Comparison of ENCODE assay signal across 8 cellular contexts in the genomic region with DNA sequence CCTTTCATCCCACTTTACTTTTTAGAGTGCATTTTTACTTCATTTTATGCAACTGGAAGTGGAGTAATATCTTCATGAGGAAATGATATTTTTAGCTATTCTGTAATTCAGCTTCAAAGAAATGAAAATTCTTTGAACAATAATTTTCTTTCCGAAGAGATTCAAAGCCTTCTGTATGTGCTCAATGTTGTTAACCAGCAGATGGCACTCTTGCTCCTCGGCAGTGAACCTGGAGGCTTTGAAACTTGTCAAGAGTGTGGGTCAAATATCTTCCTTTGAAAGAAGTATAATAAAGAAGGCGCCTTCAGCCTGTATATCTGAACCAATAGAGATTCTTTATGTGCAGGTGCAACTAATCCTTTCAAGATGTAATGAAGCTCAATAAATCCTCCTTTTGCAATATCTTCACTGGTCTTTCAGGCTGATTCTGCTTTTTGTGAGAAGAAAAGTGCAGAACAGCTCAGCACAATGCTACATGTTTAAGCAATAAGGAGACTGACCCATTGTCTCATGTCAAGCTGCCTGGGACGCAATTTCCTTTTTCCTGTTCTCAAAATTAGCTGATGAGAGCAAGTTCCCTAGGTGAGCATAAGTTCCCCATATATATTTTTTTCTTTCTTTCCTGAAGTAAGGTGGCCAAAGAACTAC.
A peak's percentile ranks its signal among the peaks of the same experiment; 100 is the strongest.
DNase-seq lines count a peak whose midpoint lies in the region; ATAC-seq, FAIRE-seq and TF ChIP-seq lines count a peak whose summit lies in the region.

No MANE protein-coding gene starts in this region.

- intact Hi-C loops in left ventricle myocardium inferior (cut with micrococcal nuclease) = no loop called here

- TF ChIP-seq CTCF in GM12872 (IDR thresholded peaks at IDR 0.05; ENCODE audit: insufficient read depth, low read depth, low read length) = peak; percentile 74
- TF ChIP-seq CTCF in LNCAP (IDR thresholded peaks at IDR 0.05) = peak; percentile 89
- peak; percentile 89 for TF ChIP-seq CTCF in left ventricle myocardium inferior (IDR thresholded peaks at IDR 0.05; ENCODE audit: borderline replicate concordance)

- H3K9me3 ChIP-seq in left ventricle myocardium inferior (replicated peaks) = no peaks in the 10 kb centered on the region

- peak; percentile 40 for ATAC-seq in activated naive CD8-positive, alpha-beta T cell treated with anti-CD3 and anti-CD28 coated beads, Interleukin-2, amount 50 U/mL, for 24 hours
- ATAC-seq in HG03280 (IDR thresholded peaks at IDR 0.05; ENCODE audit: unreplicated experiment) = no peak

- H3K4me3 Mint-ChIP-seq in activated naive CD8-positive, alpha-beta T cell treated with anti-CD3 and anti-CD28 coated beads, Interleukin-2, amount 50 U/mL, for 24 hours = no peak overlapping the region

- H3K4me1 Mint-ChIP-seq in activated naive CD8-positive, alpha-beta T cell treated with anti-CD3 and anti-CD28 coated beads, Interleukin-2, amount 50 U/mL, for 24 hours = no peaks in the 10 kb centered on the region

- no peak overlapping the region for H3K27ac Mint-ChIP-seq in activated naive CD8-positive, alpha-beta T cell treated with anti-CD3 and anti-CD28 coated beads, Interleukin-2, amount 50 U/mL, for 24 hours

- no peaks in the 10 kb centered on the region for H3K27me3 ChIP-seq in left ventricle myocardium inferior (ENCODE audit: low read depth)

- no peaks in the 10 kb centered on the region for H3K36me3 ChIP-seq in left ventricle myocardium inferior

- H3K9me3 Mint-ChIP-seq in activated naive CD8-positive, alpha-beta T cell treated with anti-CD3 and anti-CD28 coated beads, Interleukin-2, amount 50 U/mL, for 24 hours = no peaks in the 10 kb centered on the region

- no peak overlapping the region for H3K27ac ChIP-seq in left ventricle myocardium inferior (replicated peaks)

- FAIRE-seq in RCC 7860 (lab: Jason Lieb, UNC) = peak; percentile 82

- no peaks in the 10 kb centered on the region for H3K36me3 Mint-ChIP-seq in activated naive CD8-positive, alpha-beta T cell treated with anti-CD3 and anti-CD28 coated beads, Interleukin-2, amount 50 U/mL, for 24 hours (ENCODE audit: low read depth)

- H3K4me3 ChIP-seq in left ventricle myocardium inferior = no peak overlapping the region

- H3K4me1 ChIP-seq in left ventricle myocardium inferior = no peaks in the 10 kb centered on the region

- DNase-seq in H4 (ENCODE audit: low spot score) (peak; percentile 85), RCC 7860 (ENCODE audit: low spot score) (peak; percentile 54), left ventricle myocardium inferior (peak; percentile 18), retina (peak; percentile 56)
- peak; percentile 31 for DNase-seq in activated naive CD8-positive, alpha-beta T cell treated with anti-CD3 and anti-CD28 coated beads, Interleukin-2, amount 50 U/mL, for 24 hours

- peaks cover 2% of the 10 kb centered on the region for H3K27me3 Mint-ChIP-seq in activated naive CD8-positive, alpha-beta T cell treated with anti-CD3 and anti-CD28 coated beads, Interleukin-2, amount 50 U/mL, for 24 hours

Comparison
In these comparisons a context has a peak if more than half of its experiments do, and no peak if none do; other contexts are left out.
1. DNase-seq: peak in every context shown above with its lines; median percentile 85 in H4; 56 in retina; 54 in RCC 7860; 31 in activated naive CD8-positive, alpha-beta T cell treated with anti-CD3 and anti-CD28 coated beads, Interleukin-2, amount 50 U/mL, for 24 hours; 18 in left ventricle myocardium inferior.